ENCODE assay signal across 8 cellular contexts in the genomic region with DNA sequence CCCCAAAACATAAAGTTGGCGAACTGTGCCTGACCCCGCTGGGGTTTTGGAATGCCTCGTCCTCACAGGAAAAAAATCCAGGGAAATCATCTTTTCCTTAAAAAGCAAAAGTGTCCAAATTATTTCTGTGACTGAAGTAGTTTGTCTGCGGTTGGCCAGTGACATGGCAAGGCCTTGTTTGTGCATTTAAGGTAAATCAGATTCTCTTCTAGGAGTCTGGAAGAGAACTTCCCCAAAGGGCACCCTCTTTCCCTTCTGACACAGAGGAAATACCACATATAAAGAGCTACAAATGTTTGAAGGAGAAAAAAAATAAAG. TPM values are rescaled to one million over a fixed set of nuclear protein-coding genes. Genes with fewer than 3 reads are reported as not detected.
A peak's percentile ranks its signal among the peaks of the same experiment; 100 is the strongest.
DNase-seq lines count a peak whose midpoint lies in the region; ATAC-seq, FAIRE-seq and TF ChIP-seq lines count a peak whose summit lies in the region.

No MANE protein-coding gene starts in this region.

- TF ChIP-seq CTCF in GM13977 (IDR thresholded peaks at IDR 0.05; ENCODE audit: extremely low read depth, insufficient read depth, missing control alignments) (no peak), VCaP (conservative IDR thresholded peaks at IDR 0.05) (no peak), hepatocyte (IDR thresholded peaks at IDR 0.05; ENCODE audit: poor library complexity) (no peak)

- no peak for ATAC-seq in GM21447 (IDR thresholded peaks at IDR 0.05; ENCODE audit: unreplicated experiment)

- FAIRE-seq in small intestine (lab: Jason Lieb, UNC), result no peak

- peaks cover 38% of the 10 kb centered on the region for H3K79me2 ChIP-seq in hepatocyte

- H3K36me3 ChIP-seq in hepatocyte (replicated peaks; ENCODE audit: insufficient read depth, low read depth) (no peaks in the 10 kb centered on the region), small intestine (ENCODE audit: control insufficient read depth in 2 of 2, insufficient read depth in 2 of 2, low read length in 2 of 2) (no peaks in the 10 kb centered on the region)

- peak overlapping the region; percentile 60 for H2AFZ ChIP-seq in hepatocyte

- no peaks in the 10 kb centered on the region for H4K20me1 ChIP-seq in hepatocyte (ENCODE audit: insufficient read depth, poor library complexity, severe bottlenecking)

- 21% methylated on average over 4 of the region's 4 CpGs for WGBS in hepatocyte (ENCODE audit: low lambda C conversion rate, missing lambda C conversion rate)
- 4 to 7% (median 6%) methylated on average over 4 of the region's 4 CpGs for WGBS in small intestine, 3 donors

- H3K27ac ChIP-seq in VCaP (peak overlapping the region; percentile 99), hepatocyte (peak overlapping the region; percentile 87), small intestine (ENCODE audit: low read depth in 1 of 2, low read length in 1 of 2) (peak overlapping the region; percentile 63 to 65)

- peak overlapping the region; percentile 5 for H3K4me3 ChIP-seq in hepatocyte
- peak overlapping the region; percentile 33 to 91 for H3K4me3 ChIP-seq in small intestine (ENCODE audit: low read depth in 1 of 2, low read length in 2 of 2)

- H3K4me2 ChIP-seq in hepatocyte, result peak overlapping the region; percentile 78

- H3K27me3 ChIP-seq in hepatocyte (no peaks in the 10 kb centered on the region), small intestine (ENCODE audit: control insufficient read depth in 2 of 2, insufficient read depth in 2 of 2, low read length in 2 of 2) (no peaks in the 10 kb centered on the region)

- in situ Hi-C loops in GM13977 (cut with MboI; ENCODE audit: low pct_unique_long_range_greater_than_20kb, low sequenced_read_pairs, unreplicated experiment), result no loop called here

- peaks cover 28% of the 10 kb centered on the region for H3K4me1 ChIP-seq in hepatocyte (ENCODE audit: insufficient read depth)
- no peaks in the 10 kb centered on the region for H3K4me1 ChIP-seq in small intestine (ENCODE audit: control insufficient read depth in 2 of 2, insufficient read depth in 1 of 2, low read depth in 1 of 2, low read length in 1 of 2)

- no peaks in the 10 kb centered on the region for H3K9me2 ChIP-seq in hepatocyte (replicated peaks; ENCODE audit: insufficient read depth)

- H3K9me3 ChIP-seq in hepatocyte (ENCODE audit: low read depth) (no peaks in the 10 kb centered on the region), small intestine (ENCODE audit: control insufficient read depth, low read depth) (no peaks in the 10 kb centered on the region)

- DNase-seq in GM13977 (ENCODE audit: low spot score) (peak; percentile 7), hepatocyte (ENCODE audit: low spot score) (no peak), small intestine (no peak), mesenteric fat pad (ENCODE audit: low spot score) (no peak), NCI-H187 (lab: John Stamatoyannopoulos, UW) (no peak), NCI-H1092 (lab: John Stamatoyannopoulos, UW) (no peak)

RNA-seq across cellular contexts. Expression of a gene that starts 0.7 kb away (rescaled TPM):
- total RNA-seq in hepatocyte, result 259 and 273 TPM in 2 replicates
- polyA plus RNA-seq in hepatocyte, result 358 and 457 TPM in 2 replicates
- 1,000 to 10,000 TPM in 1 of 3 donors, 100 to 1,000 TPM in 2; 373 to 1,144 (median 757) TPM for polyA plus RNA-seq in small intestine
- total RNA-seq in mesenteric fat pad, result 353 TPM

RNA-seq across cellular contexts. Expression of a gene that starts 23.1 kb away (rescaled TPM):
- not detected in 2 replicates for total RNA-seq in hepatocyte
- polyA plus RNA-seq in hepatocyte, result not detected in 2 replicates
- polyA plus RNA-seq in small intestine, result not detected
- total RNA-seq in mesenteric fat pad, result not detected
